ENCODE assay signal across 1 cellular context in genomic region chr2:227443889-227444568, GRCh38.
TF ChIP-seq lines count a peak whose summit lies in the region.

No MANE protein-coding gene starts in this region.

TF ChIP-seq in SK-N-SH, 30 proteins besides CTCF, POLR2A, EP300 and RAD21 (continued from another document):
- TF ChIP-seq, protein P1, sequence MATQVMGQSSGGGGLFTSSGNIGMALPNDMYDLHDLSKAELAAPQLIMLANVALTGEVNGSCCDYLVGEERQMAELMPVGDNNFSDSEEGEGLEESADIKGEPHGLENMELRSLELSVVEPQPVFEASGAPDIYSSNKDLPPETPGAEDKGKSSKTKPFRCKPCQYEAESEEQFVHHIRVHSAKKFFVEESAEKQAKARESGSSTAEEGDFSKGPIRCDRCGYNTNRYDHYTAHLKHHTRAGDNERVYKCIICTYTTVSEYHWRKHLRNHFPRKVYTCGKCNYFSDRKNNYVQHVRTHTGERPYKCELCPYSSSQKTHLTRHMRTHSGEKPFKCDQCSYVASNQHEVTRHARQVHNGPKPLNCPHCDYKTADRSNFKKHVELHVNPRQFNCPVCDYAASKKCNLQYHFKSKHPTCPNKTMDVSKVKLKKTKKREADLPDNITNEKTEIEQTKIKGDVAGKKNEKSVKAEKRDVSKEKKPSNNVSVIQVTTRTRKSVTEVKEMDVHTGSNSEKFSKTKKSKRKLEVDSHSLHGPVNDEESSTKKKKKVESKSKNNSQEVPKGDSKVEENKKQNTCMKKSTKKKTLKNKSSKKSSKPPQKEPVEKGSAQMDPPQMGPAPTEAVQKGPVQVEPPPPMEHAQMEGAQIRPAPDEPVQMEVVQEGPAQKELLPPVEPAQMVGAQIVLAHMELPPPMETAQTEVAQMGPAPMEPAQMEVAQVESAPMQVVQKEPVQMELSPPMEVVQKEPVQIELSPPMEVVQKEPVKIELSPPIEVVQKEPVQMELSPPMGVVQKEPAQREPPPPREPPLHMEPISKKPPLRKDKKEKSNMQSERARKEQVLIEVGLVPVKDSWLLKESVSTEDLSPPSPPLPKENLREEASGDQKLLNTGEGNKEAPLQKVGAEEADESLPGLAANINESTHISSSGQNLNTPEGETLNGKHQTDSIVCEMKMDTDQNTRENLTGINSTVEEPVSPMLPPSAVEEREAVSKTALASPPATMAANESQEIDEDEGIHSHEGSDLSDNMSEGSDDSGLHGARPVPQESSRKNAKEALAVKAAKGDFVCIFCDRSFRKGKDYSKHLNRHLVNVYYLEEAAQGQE (IDR thresholded peaks at IDR 0.05; ENCODE audit: low read depth, low read length): no peak
